In genomic region chr1:236460103-236460502, GRCh38 we compare ENCODE assay signal across 9 cellular contexts.
"Had no signal": no experiment of that assay in that cellular context is flagged by ENCODE, and none has a peak within 500 bp of the region (broad histone marks: within the 10 kb centered on the region; RNA-seq: fewer than 3 reads in every experiment).

No MANE protein-coding gene starts in this region.

- DNase-seq: GM23248, GOT3, H7, H9, HCEC 1CT, HFFc6 had no signal

- H3K9me3 Mint-ChIP-seq: GM23338, H9 had no signal

- ATAC-seq: GM23338, HCT116 had no signal

- H3K27ac Mint-ChIP-seq: GM23338, H9, HFFc6 had no signal

- H3K4me1 ChIP-seq: HAP-1 had no signal

- H3K9me3 ChIP-seq: HAP-1 had no signal

- H3K4me3 ChIP-seq: GM23248, GM23338, HAP-1 had no signal

- H3K4me3 Mint-ChIP-seq: GM23338, H9, HFFc6 had no signal

- H3K27ac ChIP-seq: GM23248 had no signal

- H3K36me3 ChIP-seq: HAP-1 had no signal
